1 cellular context compared by ENCODE assay signal in the genomic region with DNA sequence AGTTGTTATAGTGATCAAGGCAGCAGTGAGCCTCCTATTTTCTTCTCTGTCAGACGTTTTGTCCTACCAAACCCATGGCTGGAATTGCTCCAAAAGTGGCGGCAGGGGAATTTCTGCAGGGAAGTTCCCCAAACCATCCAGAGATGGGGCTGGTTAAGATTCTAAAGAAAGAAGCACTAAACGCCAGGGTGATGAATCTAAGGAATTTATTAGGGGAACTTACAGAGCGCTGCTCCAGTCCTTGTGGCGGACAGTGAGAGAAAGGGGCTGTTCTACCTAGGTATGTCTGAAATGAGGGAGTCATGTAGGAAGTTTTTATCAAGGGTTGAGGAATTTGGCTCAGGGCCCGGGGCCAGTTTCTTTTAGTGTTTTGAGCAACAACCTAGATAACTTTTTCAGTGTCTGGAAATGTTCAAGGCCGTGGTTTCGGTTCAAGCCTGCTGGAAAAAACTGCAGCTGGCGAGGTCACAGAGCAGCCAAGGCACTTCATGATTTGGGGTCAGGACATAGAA.
TF ChIP-seq lines count a peak whose summit lies in the region.

No MANE protein-coding gene starts in this region.

TF ChIP-seq in SK-N-SH, 30 proteins besides CTCF, POLR2A, EP300 and RAD21 (continued from another document):
- no peak for TF ChIP-seq FOXJ3 (CRISPR knock-in tag; IDR thresholded peaks at IDR 0.05)
- TF ChIP-seq, protein P1, sequence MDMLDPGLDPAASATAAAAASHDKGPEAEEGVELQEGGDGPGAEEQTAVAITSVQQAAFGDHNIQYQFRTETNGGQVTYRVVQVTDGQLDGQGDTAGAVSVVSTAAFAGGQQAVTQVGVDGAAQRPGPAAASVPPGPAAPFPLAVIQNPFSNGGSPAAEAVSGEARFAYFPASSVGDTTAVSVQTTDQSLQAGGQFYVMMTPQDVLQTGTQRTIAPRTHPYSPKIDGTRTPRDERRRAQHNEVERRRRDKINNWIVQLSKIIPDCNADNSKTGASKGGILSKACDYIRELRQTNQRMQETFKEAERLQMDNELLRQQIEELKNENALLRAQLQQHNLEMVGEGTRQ (IDR thresholded peaks at IDR 0.05; ENCODE audit: borderline replicate concordance, low read depth, low read length), result no peak
- TF ChIP-seq RCOR1 (IDR thresholded peaks at IDR 0.05; ENCODE audit: low read length), result no peak
- no peak for TF ChIP-seq MXI1 (IDR thresholded peaks at IDR 0.05; ENCODE audit: low read depth, low read length)
- TF ChIP-seq, protein P2, sequence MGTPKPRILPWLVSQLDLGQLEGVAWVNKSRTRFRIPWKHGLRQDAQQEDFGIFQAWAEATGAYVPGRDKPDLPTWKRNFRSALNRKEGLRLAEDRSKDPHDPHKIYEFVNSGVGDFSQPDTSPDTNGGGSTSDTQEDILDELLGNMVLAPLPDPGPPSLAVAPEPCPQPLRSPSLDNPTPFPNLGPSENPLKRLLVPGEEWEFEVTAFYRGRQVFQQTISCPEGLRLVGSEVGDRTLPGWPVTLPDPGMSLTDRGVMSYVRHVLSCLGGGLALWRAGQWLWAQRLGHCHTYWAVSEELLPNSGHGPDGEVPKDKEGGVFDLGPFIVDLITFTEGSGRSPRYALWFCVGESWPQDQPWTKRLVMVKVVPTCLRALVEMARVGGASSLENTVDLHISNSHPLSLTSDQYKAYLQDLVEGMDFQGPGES (IDR thresholded peaks at IDR 0.05; ENCODE audit: low read depth, low read length), result no peak
- no peak for TF ChIP-seq NRF1 (IDR thresholded peaks at IDR 0.05; ENCODE audit: low read depth, low read length)
- peak; percentile 33; the same call in 1 of the 2 replicates for TF ChIP-seq JUND (IDR thresholded peaks at IDR 0.05)
- TF ChIP-seq RXRA (IDR thresholded peaks at IDR 0.05; ENCODE audit: borderline replicate concordance, low read depth), result no peak; the same call in none of the 2 replicates
- no peak for TF ChIP-seq GATA2 (CRISPR knock-in tag; IDR thresholded peaks at IDR 0.05)
- no peak for TF ChIP-seq MEF2A (IDR thresholded peaks at IDR 0.05; ENCODE audit: borderline replicate concordance, low read depth)
- peak; percentile 80 for TF ChIP-seq NFIC (IDR thresholded peaks at IDR 0.05; ENCODE audit: borderline replicate concordance)
- TF ChIP-seq, protein P3, sequence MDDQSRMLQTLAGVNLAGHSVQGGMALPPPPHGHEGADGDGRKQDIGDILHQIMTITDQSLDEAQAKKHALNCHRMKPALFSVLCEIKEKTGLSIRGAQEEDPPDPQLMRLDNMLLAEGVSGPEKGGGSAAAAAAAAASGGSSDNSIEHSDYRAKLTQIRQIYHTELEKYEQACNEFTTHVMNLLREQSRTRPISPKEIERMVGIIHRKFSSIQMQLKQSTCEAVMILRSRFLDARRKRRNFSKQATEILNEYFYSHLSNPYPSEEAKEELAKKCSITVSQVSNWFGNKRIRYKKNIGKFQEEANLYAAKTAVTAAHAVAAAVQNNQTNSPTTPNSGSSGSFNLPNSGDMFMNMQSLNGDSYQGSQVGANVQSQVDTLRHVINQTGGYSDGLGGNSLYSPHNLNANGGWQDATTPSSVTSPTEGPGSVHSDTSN (IDR thresholded peaks at IDR 0.05), result peak; percentile 44
- 0 out of 2 replicates have a peak, but pooled peaks have one; percentile 24 for TF ChIP-seq ELF1 (IDR thresholded peaks at IDR 0.05)
